8 cellular contexts compared by ENCODE assay signal in genomic region chrX:123961268-123962005, GRCh38. TPM values are rescaled to one million over a fixed set of nuclear protein-coding genes. Genes with fewer than 3 reads are reported as not detected.
DNase-seq lines count a peak whose midpoint lies in the region; ATAC-seq and TF ChIP-seq lines count a peak whose summit lies in the region.

Gene STAG2, plus strand, starts transcription at chrX:123961706. Its CDS starts 60,922 bp downstream, at chrX:124022628.

- H3K27me3 Mint-ChIP-seq in CD4-positive, alpha-beta memory T cell, result peaks cover 0 to 1% of the 10 kb centered on the region in 2 donors

- peaks cover 29% of the 10 kb centered on the region for H3K4me1 ChIP-seq in CD4-positive, alpha-beta memory T cell (ENCODE audit: insufficient read depth, low read length)
- H3K4me1 ChIP-seq in HUES48 (ENCODE audit: control insufficient read depth, insufficient read depth, low read length) (peaks cover 16% of the 10 kb centered on the region; the same call in 1 of the 2 replicates), ectodermal cell (ENCODE audit: control insufficient read depth, insufficient read depth, low read length) (no peaks in the 10 kb centered on the region)

- whole genome bisulfite sequencing in ectodermal cell, 2 experiments, result 0 to 1% methylated on average over 22 to 35 of the region's 38 CpGs
- 1 to 42% methylated on average over 25 to 38 of the region's 38 CpGs for WGBS in lower leg skin, 2 donors

- H3K4me3 ChIP-seq in CD4-positive, alpha-beta memory T cell (ENCODE audit: low read length in 2 of 2), result peak within 1 kb of the TSS; percentile 81 to 82
- peak within 1 kb of the TSS; percentile 90 for H3K4me3 ChIP-seq in HUES48 (ENCODE audit: low read depth, low read length)
- peak within 1 kb of the TSS; percentile 72 for H3K4me3 ChIP-seq in ectodermal cell (ENCODE audit: insufficient read depth, low read depth, low read length)
- peak within 1 kb of the TSS; percentile 72 for H3K4me3 ChIP-seq in lower leg skin (ENCODE audit: low read depth, poor library complexity, severe bottlenecking)

- CTCF ChIA-PET in CD4-positive, alpha-beta memory T cell (lab: Charles Lee; ENCODE audit: partially characterized antibody), result interaction anchor here (2.0 kb wide), 1 partner anchor 56 kb away, joined by 13 read pairs; no protein-coding TSS in a partner anchor

- H3K27ac ChIP-seq in CD4-positive, alpha-beta memory T cell (ENCODE audit: low read depth, low read length), result peak within 1 kb of the TSS; percentile 98
- H3K27ac ChIP-seq in HUES48 (ENCODE audit: low read depth, low read length) (peak within 1 kb of the TSS; percentile 99), ectodermal cell (ENCODE audit: insufficient read depth, low read depth, low read length, poor library complexity, severe bottlenecking) (peak within 1 kb of the TSS; percentile 99)

- H3K27me3 ChIP-seq in CD4-positive, alpha-beta memory T cell (ENCODE audit: insufficient read depth, low read length), result no peaks in the 10 kb centered on the region
- H3K27me3 ChIP-seq in HUES48 (ENCODE audit: control insufficient read depth, insufficient read depth, low read length) (no peaks in the 10 kb centered on the region), ectodermal cell (ENCODE audit: control insufficient read depth, insufficient read depth, low read length, poor library complexity, severe bottlenecking) (no peaks in the 10 kb centered on the region)

- peak within 1 kb of the TSS; percentile 99 for H3K9ac ChIP-seq in HUES48 (ENCODE audit: low read depth, low read length)

- no peaks in the 10 kb centered on the region for H3K9me3 ChIP-seq in CD4-positive, alpha-beta memory T cell (ENCODE audit: control insufficient read depth in 1 of 2, low read length in 2 of 2)
- no peaks in the 10 kb centered on the region for H3K9me3 ChIP-seq in HUES48 (ENCODE audit: control insufficient read depth, insufficient read depth, low read length)
- H3K9me3 ChIP-seq in ectodermal cell (ENCODE audit: control insufficient read depth, low read length), result no peaks in the 10 kb centered on the region

- TF ChIP-seq CTCF in lower leg skin (IDR thresholded peaks at IDR 0.05), result no peak

- peaks cover 0 to 26% of the 10 kb centered on the region in 2 donors for H3K36me3 Mint-ChIP-seq in CD4-positive, alpha-beta memory T cell

- ATAC-seq in HG03469 (IDR thresholded peaks at IDR 0.05; ENCODE audit: unreplicated experiment), result no peak

- peak; percentile 49 to 59 (median 55) for DNase-seq in CD4-positive, alpha-beta memory T cell
- DNase-seq in NOMO-1 treated with DMSO at 0.1 percent for 48 hours (lab: John Stamatoyannopoulos, UW; ENCODE audit: unreplicated experiment) (peak; percentile 79), lower leg skin (ENCODE audit: low spot score in 2 of 2) (peak; percentile 76 to 94)
- peak; percentile 83 for DNase-seq in activated CD8-positive, alpha-beta memory T cell treated with anti-CD3 and anti-CD28 coated beads for 24 hours
- DNase-seq in stimulated activated CD4-positive, alpha-beta T cell treated with anti-CD3 and anti-CD28 coated beads, Interleukin-4, amount 100 ng/mL, for 24 hours, result peak; percentile 62

- no peak for TF ChIP-seq POLR2A in lower leg skin (IDR thresholded peaks at IDR 0.05)

- H3K27ac Mint-ChIP-seq in CD4-positive, alpha-beta memory T cell, result peak within 1 kb of the TSS; percentile 97 to 100 (median 98)

- H3K9me3 Mint-ChIP-seq in CD4-positive, alpha-beta memory T cell, result peaks cover 0 to 6% (median under 1%) of the 10 kb centered on the region in 8 donors

- peaks cover 16 to 52% (median 24%) of the 10 kb centered on the region in 4 donors for H3K4me1 Mint-ChIP-seq in CD4-positive, alpha-beta memory T cell

- POLR2A ChIA-PET in CD4-positive, alpha-beta memory T cell (lab: Charles Lee; ENCODE audit: partially characterized antibody), result interaction anchor here (1.0 to 2.0 kb wide), 5 partner anchors 16 to 257 kb away, joined by 4 to 9 read pairs (median 7); partner anchors contain the start of gene XIAP

- no peaks in the 10 kb centered on the region for H3K36me3 ChIP-seq in CD4-positive, alpha-beta memory T cell (ENCODE audit: insufficient read depth, low read length)
- H3K36me3 ChIP-seq in HUES48 (ENCODE audit: control insufficient read depth, insufficient read depth, low read length), result 0 out of 2 replicates have a peak, but pooled peaks cover 4% of the 10 kb centered on the region
- H3K36me3 ChIP-seq in ectodermal cell (ENCODE audit: control insufficient read depth, insufficient read depth, low read length), result no peaks in the 10 kb centered on the region

- intact Hi-C loops in CD4-positive, alpha-beta memory T cell (cut with micrococcal nuclease), result loop anchor here (1.0 to 10.0 kb wide), 7 partner anchors 101 to 1171 kb away; partner anchors contain the start of genes SH2D1A and XIAP
- intact Hi-C loops in lower leg skin (cut with DNase I; ENCODE audit: low total_unique reads), result no loop called here

- H3K4me3 Mint-ChIP-seq in CD4-positive, alpha-beta memory T cell, result peak within 1 kb of the TSS; percentile 89 to 99 (median 97)

RNA-seq across cellular contexts. Expression of gene STAG2, which starts in this region (rescaled TPM):
- total RNA-seq in CD4-positive, alpha-beta memory T cell, result 100 to 1,000 TPM; 117 to 124 TPM
- 10 to 100 TPM; 47.8 to 57.4 TPM for polyA plus RNA-seq in CD4-positive, alpha-beta memory T cell
- polyA plus RNA-seq in ectodermal cell (2013, experiment 1 of 4), result 69.9 TPM
- polyA plus RNA-seq in ectodermal cell (2013, experiment 2 of 4), result 76.2 TPM
- 66.4 TPM for polyA plus RNA-seq in ectodermal cell (2013, experiment 3 of 4)
- 71.4 TPM for polyA plus RNA-seq in ectodermal cell (2013, experiment 4 of 4)
- total RNA-seq in lower leg skin, result 10 to 100 TPM; 54.6 to 89.3 (median 63.6) TPM
